14 cellular contexts compared by ENCODE assay signal in the genomic region with DNA sequence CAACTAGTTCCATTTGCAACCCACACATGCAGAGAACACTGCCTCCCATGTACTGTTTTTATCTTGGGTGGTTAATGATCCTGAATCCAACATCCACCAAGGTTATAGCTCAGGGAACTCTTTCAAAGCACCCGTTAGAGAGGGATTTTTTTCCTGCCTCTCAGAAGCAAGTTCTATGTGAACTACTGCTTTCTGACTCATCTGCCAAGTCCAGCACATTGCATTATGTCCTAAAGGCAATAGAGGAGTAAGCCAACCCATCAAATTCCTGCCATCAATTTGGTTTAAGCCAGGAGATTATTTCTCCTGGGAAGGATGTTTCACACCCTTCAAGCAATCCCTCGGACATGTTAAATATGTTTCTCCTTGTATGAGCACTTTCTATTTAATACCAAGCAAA.
"Had no signal": no experiment of that assay in that cellular context is flagged by ENCODE, and none has a peak within 500 bp of the region (broad histone marks: within the 10 kb centered on the region; RNA-seq: fewer than 3 reads in every experiment).

No MANE protein-coding gene starts in this region.

- H3K4me1 Mint-ChIP-seq: activated naive CD4-positive, alpha-beta T cell treated with anti-CD3 and anti-CD28 coated beads, Interleukin-2, amount 50 U/mL, for 24 hours; stimulated activated effector memory CD8-positive, alpha-beta T cell treated with anti-CD3 and anti-CD28 coated beads, Interleukin-12 subunit alpha, Interleukin-12 subunit beta, amount 100 ng/mL, for 72 hours had no signal

- H3K36me3 ChIP-seq: adrenal gland, heart right ventricle, sigmoid colon, stomach had no signal

- H3K27me3 Mint-ChIP-seq: activated naive CD4-positive, alpha-beta T cell treated with anti-CD3 and anti-CD28 coated beads, Interleukin-2, amount 50 U/mL, for 24 hours; effector memory CD8-positive, alpha-beta T cell; natural killer cell treated with Interleukin-12 subunit alpha and Interleukin-12 subunit beta and Interleukin-15 and Interleukin-18, amount 100 ng/mL, for 72 hours; type B pancreatic cell had no signal

- H3K4me3 Mint-ChIP-seq: activated naive CD4-positive, alpha-beta T cell treated with anti-CD3 and anti-CD28 coated beads, Interleukin-2, amount 50 U/mL, for 24 hours; effector memory CD8-positive, alpha-beta T cell; natural killer cell treated with Interleukin-12 subunit alpha and Interleukin-12 subunit beta and Interleukin-15 and Interleukin-18, amount 100 ng/mL, for 72 hours; stimulated activated effector memory CD8-positive, alpha-beta T cell treated with anti-CD3 and anti-CD28 coated beads, Interleukin-12 subunit alpha, Interleukin-12 subunit beta, amount 100 ng/mL, for 72 hours; type B pancreatic cell had no signal

- H3K9me3 ChIP-seq: adrenal gland, sigmoid colon, stomach had no signal

- H3K27ac ChIP-seq: adrenal gland, sigmoid colon had no signal

- H3K27ac Mint-ChIP-seq: activated naive CD4-positive, alpha-beta T cell treated with anti-CD3 and anti-CD28 coated beads, Interleukin-2, amount 50 U/mL, for 24 hours; effector memory CD8-positive, alpha-beta T cell; natural killer cell treated with Interleukin-12 subunit alpha and Interleukin-12 subunit beta and Interleukin-15 and Interleukin-18, amount 100 ng/mL, for 72 hours; stimulated activated effector memory CD8-positive, alpha-beta T cell treated with anti-CD3 and anti-CD28 coated beads, Interleukin-12 subunit alpha, Interleukin-12 subunit beta, amount 100 ng/mL, for 72 hours; type B pancreatic cell had no signal

- ATAC-seq: effector memory CD8-positive, alpha-beta T cell; heart right ventricle; natural killer cell treated with Interleukin-12 subunit alpha and Interleukin-12 subunit beta and Interleukin-15 and Interleukin-18, amount 100 ng/mL, for 72 hours; stimulated activated effector memory CD8-positive, alpha-beta T cell treated with anti-CD3 and anti-CD28 coated beads, Interleukin-12 subunit alpha, Interleukin-12 subunit beta, amount 100 ng/mL, for 72 hours had no signal

- H3K27me3 ChIP-seq: adrenal gland, heart right ventricle, sigmoid colon, stomach had no signal

- H3K4me3 ChIP-seq: adrenal gland, sigmoid colon, stomach had no signal

- H3K36me3 Mint-ChIP-seq: activated naive CD4-positive, alpha-beta T cell treated with anti-CD3 and anti-CD28 coated beads, Interleukin-2, amount 50 U/mL, for 24 hours; natural killer cell treated with Interleukin-12 subunit alpha and Interleukin-12 subunit beta and Interleukin-15 and Interleukin-18, amount 100 ng/mL, for 72 hours; stimulated activated effector memory CD8-positive, alpha-beta T cell treated with anti-CD3 and anti-CD28 coated beads, Interleukin-12 subunit alpha, Interleukin-12 subunit beta, amount 100 ng/mL, for 72 hours; type B pancreatic cell had no signal

- H3K9me3 Mint-ChIP-seq: activated naive CD4-positive, alpha-beta T cell treated with anti-CD3 and anti-CD28 coated beads, Interleukin-2, amount 50 U/mL, for 24 hours; type B pancreatic cell had no signal

- DNase-seq: activated CD4-positive, alpha-beta T cell treated with anti-CD3 and anti-CD28 coated beads, Interleukin-2, amount 50 U/mL, for 4 hours; activated CD4-positive, CD25-positive, alpha-beta regulatory T cell treated with anti-CD3 and anti-CD28 coated beads, Interleukin-2, amount 50 U/mL, for 72 hours; activated gamma-delta T cell; adrenal gland; effector memory CD8-positive, alpha-beta T cell; heart right ventricle; mesendoderm; sigmoid colon; stimulated activated CD4-positive, alpha-beta T cell treated with anti-CD3 and anti-CD28 coated beads, Interleukin-4, amount 100 ng/mL, for 24 hours; stomach had no signal

- H3K4me1 ChIP-seq: adrenal gland, sigmoid colon had no signal
